Comparison of ENCODE assay signal across 8 cellular contexts in the genomic region with DNA sequence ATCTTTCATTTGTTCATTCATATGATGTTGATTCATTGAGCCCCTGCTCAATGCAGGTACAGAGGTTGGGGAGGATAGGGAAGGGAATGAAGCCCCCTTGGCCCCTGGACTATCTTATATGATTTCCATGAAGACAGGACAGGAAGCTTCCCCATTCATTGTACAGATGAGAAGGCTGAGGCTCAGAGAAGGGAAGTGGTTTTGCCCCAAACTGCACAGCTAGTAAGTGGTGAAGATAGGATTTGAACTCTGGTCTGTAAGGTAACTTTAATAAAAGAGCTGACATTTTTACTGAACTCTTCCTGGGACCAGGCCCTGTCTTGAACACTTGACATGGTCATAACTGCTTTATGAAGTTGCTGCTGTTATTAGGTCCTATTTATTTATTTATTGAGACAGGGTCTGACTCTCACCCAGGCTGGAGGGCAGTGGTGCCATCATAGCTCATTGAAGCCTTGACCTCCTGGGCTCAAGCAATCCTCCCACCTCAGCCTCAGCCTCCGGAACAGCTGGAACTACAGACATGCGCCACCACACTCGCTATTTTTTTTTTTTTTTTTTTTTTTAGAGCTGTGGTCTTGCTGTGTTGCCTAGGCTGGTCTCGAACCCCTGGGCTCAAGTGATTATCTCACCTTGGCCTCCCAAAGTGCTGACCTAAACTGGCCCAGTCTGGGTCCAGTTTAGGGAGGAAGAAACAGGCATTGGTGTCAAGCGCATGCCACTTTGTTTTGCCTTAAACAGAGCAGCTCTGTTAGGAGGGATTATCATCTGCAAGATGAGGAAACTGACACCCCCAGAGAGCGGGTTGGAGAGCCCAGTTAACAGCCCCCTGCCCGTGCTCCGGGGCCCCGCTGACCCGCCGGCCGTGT. TPM values are rescaled to one million over a fixed set of nuclear protein-coding genes. Genes with fewer than 3 reads are reported as not detected.
DNase-seq lines count a peak whose midpoint lies in the region; ATAC-seq and TF ChIP-seq lines count a peak whose summit lies in the region.

No MANE protein-coding gene starts in this region.

- DNase-seq in GM06990 (ENCODE audit: extremely low read depth, insufficient read length) (no peak), OCI-M1 (lab: John Stamatoyannopoulos, UW) (peak; percentile 51), epithelial cell of esophagus (ENCODE audit: low read depth) (no peak), progenitor cell of endocrine pancreas (ENCODE audit: low spot score, unreplicated experiment) (no peak), aorta (no peak), H4 (ENCODE audit: low spot score) (no peak)
- no peak for DNase-seq in NK-92 treated with Interleukin-12 subunit alpha and Interleukin-12 subunit beta, amount 100 ng/mL, for 24 hours (lab: John Stamatoyannopoulos, UW)

- ATAC-seq in aorta (ENCODE audit: low FRiP score) (no peak), GM18867 (IDR thresholded peaks at IDR 0.05; ENCODE audit: unreplicated experiment) (no peak)

- peak overlapping the region; percentile 64 for H3K4me3 Mint-ChIP-seq in progenitor cell of endocrine pancreas (ENCODE audit: low read depth)

- H3K36me3 ChIP-seq in GM06990 (ENCODE audit: control insufficient read depth, insufficient read depth, low read length), result no peaks in the 10 kb centered on the region
- no peaks in the 10 kb centered on the region for H3K36me3 ChIP-seq in aorta (ENCODE audit: control insufficient read depth in 1 of 2, insufficient read depth in 2 of 2, low read length in 1 of 2)

- no peak for TF ChIP-seq CTCF in GM06990 (IDR thresholded peaks at IDR 0.05; ENCODE audit: insufficient read depth, low read length, poor library complexity, severe bottlenecking)
- TF ChIP-seq CTCF in epithelial cell of esophagus (IDR thresholded peaks at IDR 0.05; ENCODE audit: insufficient read depth, low read depth, low read length, missing control alignments), result no peak
- no peak for TF ChIP-seq CTCF in progenitor cell of endocrine pancreas (IDR thresholded peaks at IDR 0.05; ENCODE audit: unreplicated experiment)

- intact Hi-C loops in aorta (cut with DNase I), result loop anchor here in 1 of 2 donors (5.0 kb wide), 1 partner anchor 54 kb away; no protein-coding TSS in a partner anchor

- peaks cover 5% of the 10 kb centered on the region for H3K4me1 Mint-ChIP-seq in progenitor cell of endocrine pancreas (ENCODE audit: low read depth)

- H3K4me1 ChIP-seq in aorta (ENCODE audit: control insufficient read depth in 1 of 2, insufficient read depth in 2 of 2, low read length in 2 of 2), result no peaks in the 10 kb centered on the region

- H3K4me3 ChIP-seq in GM06990 (replicated peaks; ENCODE audit: low read depth, low read length) (peak overlapping the region; percentile 60), epithelial cell of esophagus (ENCODE audit: low read length) (peak overlapping the region; percentile 28), aorta (ENCODE audit: low read length in 2 of 2) (peak overlapping the region in 1 of 2 donors; percentile 80)

- no peaks in the 10 kb centered on the region for H3K9me3 Mint-ChIP-seq in progenitor cell of endocrine pancreas (ENCODE audit: low read depth)

- no peaks in the 10 kb centered on the region for H3K27me3 Mint-ChIP-seq in progenitor cell of endocrine pancreas

- WGBS in aorta, 2 donors, result 19% methylated on average over 11 to 12 of the region's 12 CpGs

- no peaks in the 10 kb centered on the region for H3K9me3 ChIP-seq in aorta (ENCODE audit: control insufficient read depth, low read length)

- no peaks in the 10 kb centered on the region for H3K36me3 Mint-ChIP-seq in progenitor cell of endocrine pancreas (ENCODE audit: insufficient read depth)

- no peak overlapping the region for H3K27ac Mint-ChIP-seq in progenitor cell of endocrine pancreas

- peak overlapping the region in 1 of 2 donors; percentile 13 for H3K27ac ChIP-seq in aorta (ENCODE audit: low read depth in 1 of 2, low read length in 2 of 2)

- H3K27me3 ChIP-seq in GM06990 (replicated peaks; ENCODE audit: control insufficient read depth, insufficient read depth, low read length) (no peaks in the 10 kb centered on the region), aorta (ENCODE audit: control insufficient read depth in 1 of 2, insufficient read depth in 2 of 2, low read length in 1 of 2) (no peaks in the 10 kb centered on the region)

RNA-seq across cellular contexts. Expression of gene CTF1, which starts 5.0 kb away (rescaled TPM):
- total RNA-seq in progenitor cell of endocrine pancreas (4.5 and 5.1 TPM in 2 replicates), aorta (1 to 10 TPM; 6.2 to 7.2 TPM)
- 1 to 10 TPM; 6.4 to 7.9 TPM for polyA plus RNA-seq in aorta
- not detected in 2 replicates for total RNA-seq in H4 (2014; rRNA removed; shearing (Covaris generic))

RNA-seq across cellular contexts. Expression of gene BCL7C, which starts 7.6 kb away (rescaled TPM):
- 33.2 and 34.2 TPM in 2 replicates for total RNA-seq in progenitor cell of endocrine pancreas
- total RNA-seq in aorta, result 10 to 100 TPM; 30.2 to 33.9 TPM
- polyA plus RNA-seq in aorta, result 10 to 100 TPM; 54.8 to 60.7 TPM
- 22.7 and 25.9 TPM in 2 replicates for total RNA-seq in H4 (2014; rRNA removed; shearing (Covaris generic))

RNA-seq across cellular contexts. Expression of gene FBXL19, which starts 21.9 kb away (rescaled TPM):
- total RNA-seq in progenitor cell of endocrine pancreas (65.6 and 66.8 TPM in 2 replicates), aorta (10 to 100 TPM; 14.7 to 22.7 TPM)
- 10 to 100 TPM in 1 of 2 donors, 1 to 10 TPM in 1; 4.3 to 11.6 TPM for polyA plus RNA-seq in aorta
- 5.0 and 13.8 TPM in 2 replicates for total RNA-seq in H4 (2014; rRNA removed; shearing (Covaris generic))

RNA-seq across cellular contexts. Expression of gene ORAI3, which starts 47.4 kb away (rescaled TPM):
- total RNA-seq in progenitor cell of endocrine pancreas, result 19.1 and 19.5 TPM in 2 replicates
- 10 to 100 TPM; 11.8 to 21.7 TPM for total RNA-seq in aorta
- 10 to 100 TPM in 1 of 2 donors, 1 to 10 TPM in 1; 9.1 to 20.8 TPM for polyA plus RNA-seq in aorta
- total RNA-seq in H4 (2014; rRNA removed; shearing (Covaris generic)), result 30.5 and 43.8 TPM in 2 replicates

RNA-seq across cellular contexts. Expression of gene SETD1A, which starts 56.1 kb away (rescaled TPM):
- 25.4 and 27.7 TPM in 2 replicates for total RNA-seq in progenitor cell of endocrine pancreas
- total RNA-seq in aorta, result 10 to 100 TPM; 16.4 to 19.7 TPM
- polyA plus RNA-seq in aorta, result 1 to 10 TPM; 4.4 to 9.7 TPM
- total RNA-seq in H4 (2014; rRNA removed; shearing (Covaris generic)), result 1.4 and 1.7 TPM in 2 replicates
